ENCODE assay signal across 1 cellular context in genomic region chr4:100823066-100823992, GRCh38.
A peak's percentile ranks its signal among the peaks of the same experiment; 100 is the strongest.
TF ChIP-seq lines count a peak whose summit lies in the region.

No MANE protein-coding gene starts in this region.

TF ChIP-seq in HepG2, 621 proteins besides CTCF, POLR2A, EP300 and RAD21 (continued from another document and continues in another):
- TF ChIP-seq TBX2 (CRISPR knock-in tag; IDR thresholded peaks at IDR 0.05; ENCODE audit: borderline replicate concordance), result 0 out of 2 replicates have a peak, but pooled peaks have one; percentile 15
- TF ChIP-seq KDM6A (CRISPR knock-in tag; IDR thresholded peaks at IDR 0.05; ENCODE audit: low read depth), result no peak
- TF ChIP-seq MXD3 (CRISPR knock-in tag; IDR thresholded peaks at IDR 0.05), result no peak
- TF ChIP-seq PHF5A (CRISPR knock-in tag; IDR thresholded peaks at IDR 0.05; ENCODE audit: low read depth, unreplicated experiment), result no peak
- TF ChIP-seq ARID3A (IDR thresholded peaks at IDR 0.05; ENCODE audit: low read depth, low read length), result peak; percentile 22; the same call in 1 of the 2 replicates
- no peak for TF ChIP-seq SOX6 (IDR thresholded peaks at IDR 0.05)
- TF ChIP-seq SOX6 (CRISPR knock-in tag; IDR thresholded peaks at IDR 0.05), result no peak
- TF ChIP-seq CENPX (CRISPR knock-in tag; IDR thresholded peaks at IDR 0.05), result no peak
- no peak for TF ChIP-seq KMT2A (CRISPR knock-in tag; IDR thresholded peaks at IDR 0.05)
- peak; percentile 90 for TF ChIP-seq FOXA3 (CRISPR knock-in tag; IDR thresholded peaks at IDR 0.05)
- TF ChIP-seq ZNF512B (CRISPR knock-in tag; IDR thresholded peaks at IDR 0.05; ENCODE audit: borderline replicate concordance), result no peak
- no peak for TF ChIP-seq ZNF451 (CRISPR knock-in tag; IDR thresholded peaks at IDR 0.05)
- no peak for TF ChIP-seq ZNF703 (CRISPR knock-in tag; IDR thresholded peaks at IDR 0.05; ENCODE audit: borderline replicate concordance)
- TF ChIP-seq HIC2 (CRISPR knock-in tag; IDR thresholded peaks at IDR 0.05; ENCODE audit: low read depth), result no peak
- TF ChIP-seq KDM3A (CRISPR knock-in tag; IDR thresholded peaks at IDR 0.05; ENCODE audit: low read depth), result no peak
- TF ChIP-seq ARID5B (CRISPR knock-in tag; IDR thresholded peaks at IDR 0.05), result peak; percentile 88
- TF ChIP-seq CREB1 (IDR thresholded peaks at IDR 0.05), result no peak
- TF ChIP-seq CREB1 (CRISPR knock-in tag; IDR thresholded peaks at IDR 0.05), result no peak
- TF ChIP-seq ZNF496 (CRISPR knock-in tag; IDR thresholded peaks at IDR 0.05; ENCODE audit: insufficient replicate concordance), result no peak
- no peak for TF ChIP-seq BRCA1 (CRISPR knock-in tag; IDR thresholded peaks at IDR 0.05)
- TF ChIP-seq ZNF510 (CRISPR knock-in tag; IDR thresholded peaks at IDR 0.05; ENCODE audit: low read depth), result no peak
- no peak for TF ChIP-seq ZNF431 (CRISPR knock-in tag; IDR thresholded peaks at IDR 0.05; ENCODE audit: borderline replicate concordance, low read depth)
- TF ChIP-seq KLF15 (CRISPR knock-in tag; IDR thresholded peaks at IDR 0.05; ENCODE audit: borderline replicate concordance), result no peak
- peak; percentile 88 for TF ChIP-seq RARA (CRISPR knock-in tag; IDR thresholded peaks at IDR 0.05)
- TF ChIP-seq TCF7 (IDR thresholded peaks at IDR 0.05; ENCODE audit: low read depth), result no peak
- TF ChIP-seq KLF6 (CRISPR knock-in tag; IDR thresholded peaks at IDR 0.05), result no peak
- no peak for TF ChIP-seq ZNF296 (CRISPR knock-in tag; conservative IDR thresholded peaks at IDR 0.05)
- TF ChIP-seq AFF4 (CRISPR knock-in tag; IDR thresholded peaks at IDR 0.05), result no peak
- no peak for TF ChIP-seq GPBP1L1 (CRISPR knock-in tag; IDR thresholded peaks at IDR 0.05)
- TF ChIP-seq ATF4 (CRISPR knock-in tag; IDR thresholded peaks at IDR 0.05), result 0 out of 4 replicates have a peak, but pooled peaks of 1 of the 2 experiments have one; percentile 14
- TF ChIP-seq HOXA5 (CRISPR knock-in tag; IDR thresholded peaks at IDR 0.05), result no peak
- TF ChIP-seq HOMEZ (CRISPR knock-in tag; IDR thresholded peaks at IDR 0.05; ENCODE audit: low read depth), result peak; percentile 41; the same call in 1 of the 2 replicates
- no peak for TF ChIP-seq DMAP1 (CRISPR knock-in tag; IDR thresholded peaks at IDR 0.05)
- TF ChIP-seq ATF1 (CRISPR knock-in tag; IDR thresholded peaks at IDR 0.05), result 0 out of 2 replicates have a peak, but pooled peaks have one; percentile 27
- TF ChIP-seq FOSL1 (CRISPR knock-in tag; IDR thresholded peaks at IDR 0.05; ENCODE audit: borderline replicate concordance), result peak; percentile 70; the same call in 1 of the 2 replicates
